In genomic region chr18:79815657-79816056, GRCh38 we compare ENCODE assay signal across 22 cellular contexts. TPM values are rescaled to one million over a fixed set of nuclear protein-coding genes. Genes with fewer than 3 reads are reported as not detected.
DNase-seq lines count a peak whose midpoint lies in the region; ATAC-seq and TF ChIP-seq lines count a peak whose summit lies in the region.
"Had no signal": no experiment of that assay in that cellular context is flagged by ENCODE, and none has a peak within 500 bp of the region (broad histone marks: within the 10 kb centered on the region; RNA-seq: fewer than 3 reads in every experiment).

No MANE protein-coding gene starts in this region.

- H3K27ac ChIP-seq in Karpas-422 (ENCODE audit: low read length) (no peak overlapping the region), brain microvascular endothelial cell (no peak overlapping the region)
- H3K27ac ChIP-seq: 22Rv1, BLaER1, C4-2B had no signal

- no peaks in the 10 kb centered on the region for H3K9me2 ChIP-seq in Karpas-422 (replicated peaks; ENCODE audit: insufficient read depth, low read length)

- ATAC-seq in GM21786 (IDR thresholded peaks at IDR 0.05; ENCODE audit: unreplicated experiment) = no peak
- no peak for ATAC-seq in activated CD8-positive, alpha-beta memory T cell treated with anti-CD3 and anti-CD28 coated beads, Interleukin-2, amount 10 ng/mL, durations not matched to agents 7 days and 5 days
- ATAC-seq: CD8-positive, alpha-beta T cell; GM12878; HCT116 had no signal

- H3K4me1 ChIP-seq in Karpas-422 (ENCODE audit: low read length) = peaks cover 42% of the 10 kb centered on the region
- H3K4me1 ChIP-seq: Caco-2 had no signal

- H3K9me3 Mint-ChIP-seq in glutamatergic neuron (ENCODE audit: unreplicated experiment) = peaks cover 17% of the 10 kb centered on the region
- H3K9me3 Mint-ChIP-seq in activated CD8-positive, alpha-beta memory T cell treated with anti-CD3 and anti-CD28 coated beads, Interleukin-2, amount 10 ng/mL, durations not matched to agents 7 days and 5 days (ENCODE audit: low read depth) = peaks cover 6% of the 10 kb centered on the region
- H3K9me3 Mint-ChIP-seq: CD8-positive, alpha-beta T cell had no signal

- H3K4me2 ChIP-seq in Karpas-422 (ENCODE audit: low read depth, low read length, poor library complexity, severe bottlenecking) = no peak overlapping the region
- H3K4me2 ChIP-seq: BLaER1 had no signal

- H2AFZ ChIP-seq in Karpas-422 (ENCODE audit: low read length) = no peak overlapping the region

- H3K4me3 Mint-ChIP-seq in glutamatergic neuron (ENCODE audit: unreplicated experiment) = no peak overlapping the region
- H3K4me3 Mint-ChIP-seq in activated CD8-positive, alpha-beta memory T cell treated with anti-CD3 and anti-CD28 coated beads, Interleukin-2, amount 10 ng/mL, durations not matched to agents 7 days and 5 days = no peak overlapping the region
- H3K4me3 Mint-ChIP-seq: B cell; CD4-positive, CD25-positive, alpha-beta regulatory T cell; CD8-positive, alpha-beta T cell had no signal

- H3K27me3 ChIP-seq in Karpas-422 (ENCODE audit: low read length) (no peaks in the 10 kb centered on the region; the same call in 1 of the 2 replicates), brain microvascular endothelial cell (replicated peaks) (no peaks in the 10 kb centered on the region)
- H3K27me3 ChIP-seq: BLaER1 had no signal

- TF ChIP-seq CTCF in glutamatergic neuron (IDR thresholded peaks at IDR 0.05; ENCODE audit: partially characterized antibody, unreplicated experiment) = peak; percentile 43
- TF ChIP-seq CTCF in brain microvascular endothelial cell (IDR thresholded peaks at IDR 0.05; ENCODE audit: low read depth, low read length, missing control alignments) = no peak

- H3K36me3 ChIP-seq in Karpas-422 (ENCODE audit: insufficient read depth, low read length) = no peaks in the 10 kb centered on the region
- no peaks in the 10 kb centered on the region for H3K36me3 ChIP-seq in brain microvascular endothelial cell (replicated peaks)
- H3K36me3 ChIP-seq: BLaER1 had no signal

- peak; percentile 39 for DNase-seq in activated effector memory CD4-positive, alpha-beta T cell treated with anti-CD3 and anti-CD28 coated beads, Interleukin-2, amount 50 U/mL, for 16 hours
- DNase-seq in activated effector memory CD4-positive, alpha-beta T cell treated with Interleukin-2 at 50 U/mL for 16 hours = no peak
- DNase-seq in glutamatergic neuron (no peak), mesenteric fat pad (ENCODE audit: low spot score) (peak; percentile 53), Karpas-422 (no peak), brain microvascular endothelial cell (no peak)
- DNase-seq in activated CD8-positive, alpha-beta memory T cell treated with anti-CD3 and anti-CD28 coated beads, Interleukin-2, amount 10 ng/mL, durations not matched to agents 7 days and 5 days = no peak
- DNase-seq: Caco-2; CD4-positive, CD25-positive, alpha-beta regulatory T cell; CD8-positive, alpha-beta T cell; DMS 273 treated with DMSO at 0.1 percent for 48 hours; DMS79; EL; GDM1; GOT3 had no signal

- no peak overlapping the region for H3K9ac ChIP-seq in Karpas-422 (ENCODE audit: low read length)
- H3K9ac ChIP-seq: BLaER1 had no signal

- no peaks in the 10 kb centered on the region for H3K9me3 ChIP-seq in Karpas-422 (ENCODE audit: low read length)
- H3K9me3 ChIP-seq: BLaER1, Caco-2 had no signal

- peaks cover 12% of the 10 kb centered on the region for H3K27me3 Mint-ChIP-seq in glutamatergic neuron (ENCODE audit: unreplicated experiment)
- peaks cover 34% of the 10 kb centered on the region for H3K27me3 Mint-ChIP-seq in activated CD8-positive, alpha-beta memory T cell treated with anti-CD3 and anti-CD28 coated beads, Interleukin-2, amount 10 ng/mL, durations not matched to agents 7 days and 5 days
- H3K27me3 Mint-ChIP-seq: B cell had no signal

- H3K79me2 ChIP-seq in Karpas-422 (ENCODE audit: low read length) = no peaks in the 10 kb centered on the region

- H3K4me3 ChIP-seq in Karpas-422 (ENCODE audit: low read length) (no peak overlapping the region), brain microvascular endothelial cell (ENCODE audit: low read depth, low read length) (no peak overlapping the region)
- H3K4me3 ChIP-seq: BLaER1, GM12878 had no signal

- CTCF ChIA-PET in activated CD8-positive, alpha-beta memory T cell treated with anti-CD3 and anti-CD28 coated beads, Interleukin-2, amount 10 ng/mL, durations not matched to agents 7 days and 5 days (lab: Charles Lee) = no interaction called here

- no peak overlapping the region for H3K27ac Mint-ChIP-seq in glutamatergic neuron (ENCODE audit: unreplicated experiment)
- H3K27ac Mint-ChIP-seq in activated CD8-positive, alpha-beta memory T cell treated with anti-CD3 and anti-CD28 coated beads, Interleukin-2, amount 10 ng/mL, durations not matched to agents 7 days and 5 days = no peak overlapping the region
- H3K27ac Mint-ChIP-seq: B cell; CD4-positive, CD25-positive, alpha-beta regulatory T cell; CD8-positive, alpha-beta T cell had no signal

- peaks cover 10% of the 10 kb centered on the region for H3K36me3 Mint-ChIP-seq in glutamatergic neuron (ENCODE audit: unreplicated experiment)
- no peaks in the 10 kb centered on the region for H3K36me3 Mint-ChIP-seq in activated CD8-positive, alpha-beta memory T cell treated with anti-CD3 and anti-CD28 coated beads, Interleukin-2, amount 10 ng/mL, durations not matched to agents 7 days and 5 days
- H3K36me3 Mint-ChIP-seq: CD4-positive, CD25-positive, alpha-beta regulatory T cell; CD8-positive, alpha-beta T cell had no signal

- no peaks in the 10 kb centered on the region for H4K20me1 ChIP-seq in Karpas-422 (ENCODE audit: insufficient read depth, low read depth, low read length)
- H4K20me1 ChIP-seq: BLaER1 had no signal

- in situ Hi-C loops in brain microvascular endothelial cell (cut with HindIII; ENCODE audit: low pct_ligation_motif_present, low sequenced_read_pairs) = no loop called here

- peaks cover 15% of the 10 kb centered on the region for H3K4me1 Mint-ChIP-seq in glutamatergic neuron (ENCODE audit: low read depth, unreplicated experiment)
- H3K4me1 Mint-ChIP-seq in activated CD8-positive, alpha-beta memory T cell treated with anti-CD3 and anti-CD28 coated beads, Interleukin-2, amount 10 ng/mL, durations not matched to agents 7 days and 5 days = peaks cover 8% of the 10 kb centered on the region

RNA-seq across cellular contexts. Expression of gene KCNG2, which starts 17.9 kb away (rescaled TPM):
- total RNA-seq in glutamatergic neuron (ENCODE audit: unreplicated experiment) (1.6 TPM), mesenteric fat pad (0.51 TPM)
- total RNA-seq in Karpas-422 (2014; rRNA removed; shearing (Covaris generic); ENCODE audit: low replicate concordance) = not detected in 2 replicates
- total RNA-seq in activated CD8-positive, alpha-beta memory T cell treated with anti-CD3 and anti-CD28 coated beads, Interleukin-2, amount 10 ng/mL, durations not matched to agents 7 days and 5 days = not detected
- total RNA-seq: B cell; Caco-2; CD4-positive, CD25-positive, alpha-beta regulatory T cell; CD8-positive, alpha-beta T cell had no signal

Comparison
In these comparisons a context has a peak if more than half of its experiments do, and no peak if none do; other contexts are left out.
1. DNase-seq: peak in activated effector memory CD4-positive, alpha-beta T cell treated with anti-CD3 and anti-CD28 coated beads, Interleukin-2, amount 50 U/mL, for 16 hours (single experiment) and mesenteric fat pad (single experiment); none in activated effector memory CD4-positive, alpha-beta T cell treated with Interleukin-2 at 50 U/mL for 16 hours (single experiment), glutamatergic neuron (single experiment), Karpas-422 (single experiment), brain microvascular endothelial cell (single experiment) and activated CD8-positive, alpha-beta memory T cell treated with anti-CD3 and anti-CD28 coated beads, Interleukin-2, amount 10 ng/mL, durations not matched to agents 7 days and 5 days (single experiment).